Comparison of ENCODE assay signal across 1 cellular context in genomic region chr6:33454009-33454946, GRCh38.
TF ChIP-seq lines count a peak whose summit lies in the region.

Gene ZBTB9 (plus strand): TSS chr6:33454576. CDS start chr6:33455101, 525 bp downstream.

TF ChIP-seq in HepG2, 621 proteins besides CTCF, POLR2A, EP300 and RAD21 (continued from another document and continues in another):
- TF ChIP-seq ARID5B (CRISPR knock-in tag; IDR thresholded peaks at IDR 0.05) (peak; percentile 70), FLYWCH1 (CRISPR knock-in tag; IDR thresholded peaks at IDR 0.05) (0 out of 2 replicates have a peak, but pooled peaks have one; percentile 83), BRCA1 (CRISPR knock-in tag; IDR thresholded peaks at IDR 0.05) (no peak; the same call in 1 of the 2 replicates), CBFB (CRISPR knock-in tag; IDR thresholded peaks at IDR 0.05) (peak; percentile 71), ZBTB25 (CRISPR knock-in tag; IDR thresholded peaks at IDR 0.05) (peak; percentile 97), ELK4 (CRISPR knock-in tag; IDR thresholded peaks at IDR 0.05; ENCODE audit: borderline replicate concordance) (no peak; the same call in 1 of the 2 replicates), JUND (CRISPR knock-in tag; IDR thresholded peaks at IDR 0.05) (no peak), GFI1 (CRISPR knock-in tag; IDR thresholded peaks at IDR 0.05; ENCODE audit: borderline replicate concordance) (peak; percentile 75; the same call in 1 of the 2 replicates), ZNF788 (CRISPR knock-in tag; IDR thresholded peaks at IDR 0.05; ENCODE audit: borderline replicate concordance) (peak; percentile 92; the same call in 1 of the 2 replicates), ERF (CRISPR knock-in tag; IDR thresholded peaks at IDR 0.05) (peak; percentile 90), RNF2 (conservative IDR thresholded peaks at IDR 0.05; ENCODE audit: low read depth) (peak; percentile 94), CCDC6 (CRISPR knock-in tag; IDR thresholded peaks at IDR 0.05) (0 out of 2 replicates have a peak, but pooled peaks have one; percentile 90), ZNF557 (CRISPR knock-in tag; IDR thresholded peaks at IDR 0.05) (0 out of 2 replicates have a peak, but pooled peaks have one; percentile 63), ZNF333 (CRISPR knock-in tag; IDR thresholded peaks at IDR 0.05; ENCODE audit: borderline replicate concordance) (peak; percentile 68; the same call in 1 of the 2 replicates), SAP130 (CRISPR knock-in tag; IDR thresholded peaks at IDR 0.05; ENCODE audit: low read depth) (peak; percentile 100), KAT2B (IDR thresholded peaks at IDR 0.05; ENCODE audit: borderline replicate concordance, low read depth, low read length) (no peak), ARNT2 (CRISPR knock-in tag; IDR thresholded peaks at IDR 0.05; ENCODE audit: low read depth) (peak; percentile 95), E2F2 (CRISPR knock-in tag; IDR thresholded peaks at IDR 0.05; ENCODE audit: borderline replicate concordance) (no peak), ZNF253 (CRISPR knock-in tag; IDR thresholded peaks at IDR 0.05; ENCODE audit: borderline replicate concordance) (0 out of 2 replicates have a peak, but pooled peaks have one; percentile 49), ZNF598 (CRISPR knock-in tag; IDR thresholded peaks at IDR 0.05; ENCODE audit: borderline replicate concordance) (peak; percentile 92; the same call in 1 of the 2 replicates), ZNF713 (CRISPR knock-in tag; IDR thresholded peaks at IDR 0.05) (peak; percentile 81; the same call in 1 of the 2 replicates), CSRNP2 (CRISPR knock-in tag; conservative IDR thresholded peaks at IDR 0.05; ENCODE audit: low read depth) (peak; percentile 75; the same call in 1 of the 2 replicates), ZNF609 (CRISPR knock-in tag; IDR thresholded peaks at IDR 0.05; ENCODE audit: borderline replicate concordance) (0 out of 2 replicates have a peak, but pooled peaks have one; percentile 35), LBX2 (CRISPR knock-in tag; IDR thresholded peaks at IDR 0.05; ENCODE audit: borderline replicate concordance) (peak; percentile 71; the same call in 1 of the 2 replicates), FOXC1 (CRISPR knock-in tag; IDR thresholded peaks at IDR 0.05; ENCODE audit: borderline replicate concordance) (no peak), MAZ (IDR thresholded peaks at IDR 0.05; ENCODE audit: borderline replicate concordance, low read depth, low read length) (peak; percentile 47; the same call in 1 of the 2 replicates), MAZ (CRISPR knock-in tag; IDR thresholded peaks at IDR 0.05; ENCODE audit: low read depth) (peak; percentile 91), ZHX2 (IDR thresholded peaks at IDR 0.05; ENCODE audit: low read depth) (peak; percentile 55; the same call in 1 of the 2 replicates), ZHX2 (CRISPR knock-in tag; IDR thresholded peaks at IDR 0.05; ENCODE audit: borderline replicate concordance) (peak; percentile 18; the same call in 1 of the 2 replicates), ZNF225 (CRISPR knock-in tag; IDR thresholded peaks at IDR 0.05) (peak; percentile 55), NPAS2 (CRISPR knock-in tag; IDR thresholded peaks at IDR 0.05; ENCODE audit: borderline replicate concordance) (no peak), TAF15 (IDR thresholded peaks at IDR 0.05; ENCODE audit: low read depth, low read length, poor library complexity, severe bottlenecking) (peak; percentile 33)
